In genomic region chr17:32485261-32485955, GRCh38 we compare ENCODE assay signal across 9 cellular contexts. TPM values are rescaled to one million over a fixed set of nuclear protein-coding genes. Genes with fewer than 3 reads are reported as not detected.
DNase-seq lines count a peak whose midpoint lies in the region; FAIRE-seq and TF ChIP-seq lines count a peak whose summit lies in the region.
"Had no signal": no experiment of that assay in that cellular context is flagged by ENCODE, and none has a peak within 500 bp of the region (broad histone marks: within the 10 kb centered on the region; RNA-seq: fewer than 3 reads in every experiment).

No MANE protein-coding gene starts in this region.

- WGBS in suprapubic skin = 89% methylated on average over 7 of the region's 7 CpGs

- H3K27ac ChIP-seq in kidney (ENCODE audit: low read depth in 2 of 2, low read length in 2 of 2) = peak overlapping the region in 1 of 2 donors; percentile 27
- H3K27ac ChIP-seq in suprapubic skin = no peak overlapping the region
- H3K27ac ChIP-seq: brain microvascular endothelial cell had no signal

- H3K4me3 Mint-ChIP-seq in activated CD4-positive, alpha-beta memory T cell treated with anti-CD3 and anti-CD28 coated beads, Interleukin-2, amount 10 ng/mL, durations not matched to agents 7 days and 5 days = peak overlapping the region; percentile 63

- peak overlapping the region; percentile 40 for H3K27ac Mint-ChIP-seq in activated CD4-positive, alpha-beta memory T cell treated with anti-CD3 and anti-CD28 coated beads, Interleukin-2, amount 10 ng/mL, durations not matched to agents 7 days and 5 days

- H3K4me1 ChIP-seq in kidney (ENCODE audit: control insufficient read depth in 1 of 2, insufficient read depth in 1 of 2, low read depth in 1 of 2, low read length in 2 of 2) (peaks cover 4 to 15% of the 10 kb centered on the region in 2 donors), suprapubic skin (peaks cover 38% of the 10 kb centered on the region)

- no peak for TF ChIP-seq POLR2A in suprapubic skin (IDR thresholded peaks at IDR 0.05)

- TF ChIP-seq CTCF in kidney (IDR thresholded peaks at IDR 0.05; ENCODE audit: borderline replicate concordance, extremely low read depth, insufficient read depth) (no peak), suprapubic skin (IDR thresholded peaks at IDR 0.05) (no peak)

- peaks cover 35% of the 10 kb centered on the region for H3K4me1 Mint-ChIP-seq in activated CD4-positive, alpha-beta memory T cell treated with anti-CD3 and anti-CD28 coated beads, Interleukin-2, amount 10 ng/mL, durations not matched to agents 7 days and 5 days

- H3K9me3 Mint-ChIP-seq in activated CD4-positive, alpha-beta memory T cell treated with anti-CD3 and anti-CD28 coated beads, Interleukin-2, amount 10 ng/mL, durations not matched to agents 7 days and 5 days = no peaks in the 10 kb centered on the region

- POLR2A ChIA-PET in activated CD4-positive, alpha-beta memory T cell treated with anti-CD3 and anti-CD28 coated beads, Interleukin-2, amount 10 ng/mL, durations not matched to agents 7 days and 5 days (lab: Charles Lee) = interaction anchor here (1.3 to 3.0 kb wide), 4 partner anchors 28 to 41 kb away, joined by 3 to 36 read pairs (median 10); partner anchors contain the start of gene PSMD11

- H3K9me3 ChIP-seq in kidney (ENCODE audit: control insufficient read depth in 1 of 2, low read length in 2 of 2) (no peaks in the 10 kb centered on the region), suprapubic skin (no peaks in the 10 kb centered on the region)

- no peaks in the 10 kb centered on the region for H3K27me3 ChIP-seq in suprapubic skin
- H3K27me3 ChIP-seq: brain microvascular endothelial cell had no signal

- peak; percentile 49 for DNase-seq in activated CD8-positive, alpha-beta memory T cell treated with anti-CD3 and anti-CD28 coated beads, Interleukin-2, amount 50 U/mL, for 48 hours
- no peak for DNase-seq in activated CD8-positive, alpha-beta memory T cell treated with anti-CD3 and anti-CD28 coated beads for 24 hours
- DNase-seq in activated CD4-positive, alpha-beta memory T cell treated with anti-CD3 and anti-CD28 coated beads, Interleukin-2, amount 10 ng/mL, durations not matched to agents 7 days and 5 days = no peak
- peak; percentile 43 for DNase-seq in kidney
- peak in 1 of 2 donors; percentile 49 for DNase-seq in suprapubic skin (ENCODE audit: low spot score in 2 of 2)
- DNase-seq in RKO (ENCODE audit: low spot score) = no peak
- no peak for DNase-seq in COLO829 (ENCODE audit: low spot score)
- DNase-seq in EL = no peak
- DNase-seq: brain microvascular endothelial cell had no signal

- intact Hi-C loops in kidney (cut with DNase I) = loop anchor here (10.0 kb wide), 1 partner anchor 269 kb away; no protein-coding TSS in a partner anchor

- peaks cover 49% of the 10 kb centered on the region for H3K36me3 Mint-ChIP-seq in activated CD4-positive, alpha-beta memory T cell treated with anti-CD3 and anti-CD28 coated beads, Interleukin-2, amount 10 ng/mL, durations not matched to agents 7 days and 5 days (ENCODE audit: low read depth)

- H3K9ac ChIP-seq in kidney (ENCODE audit: low read length in 2 of 2) = no peak overlapping the region

- peaks cover 2 to 6% of the 10 kb centered on the region in 2 donors for H3K36me3 ChIP-seq in kidney (ENCODE audit: control insufficient read depth in 1 of 2, insufficient read depth in 2 of 2, low read length in 2 of 2)
- peaks cover 14% of the 10 kb centered on the region for H3K36me3 ChIP-seq in suprapubic skin

- no peak for TF ChIP-seq EP300 in suprapubic skin (IDR thresholded peaks at IDR 0.05)

- FAIRE-seq in kidney (lab: Jason Lieb, UNC) = no peak

- CTCF ChIA-PET in activated CD4-positive, alpha-beta memory T cell treated with anti-CD3 and anti-CD28 coated beads, Interleukin-2, amount 10 ng/mL, durations not matched to agents 7 days and 5 days (lab: Charles Lee) = interaction anchor here (4.1 kb wide), 1 partner anchor 24 kb away, joined by 25 read pairs; no protein-coding TSS in a partner anchor

- H3K4me3 ChIP-seq in kidney (ENCODE audit: low read length in 2 of 2) (no peak overlapping the region), suprapubic skin (peak overlapping the region; percentile 70)

- no peaks in the 10 kb centered on the region for H3K27me3 Mint-ChIP-seq in activated CD4-positive, alpha-beta memory T cell treated with anti-CD3 and anti-CD28 coated beads, Interleukin-2, amount 10 ng/mL, durations not matched to agents 7 days and 5 days

RNA-seq across cellular contexts. Expression of gene CDK5R1, which starts 1.4 kb away (rescaled TPM):
- total RNA-seq in activated CD4-positive, alpha-beta memory T cell treated with anti-CD3 and anti-CD28 coated beads, Interleukin-2, amount 10 ng/mL, durations not matched to agents 7 days and 5 days = 1 to 10 TPM; 7.4 to 7.9 TPM
- 1.5 TPM for total RNA-seq in kidney
- polyA plus RNA-seq in kidney (ENCODE audit: insufficient read depth, low read depth, low replicate concordance) = 0.67 TPM
- total RNA-seq in suprapubic skin = 1 to 10 TPM; 3.5 to 6.9 (median 5.5) TPM

RNA-seq across cellular contexts. Expression of gene PSMD11, which starts 41.1 kb away (rescaled TPM):
- total RNA-seq in activated CD4-positive, alpha-beta memory T cell treated with anti-CD3 and anti-CD28 coated beads, Interleukin-2, amount 10 ng/mL, durations not matched to agents 7 days and 5 days = 100 to 1,000 TPM; 105 to 110 TPM
- total RNA-seq in kidney = 67.5 TPM
- polyA plus RNA-seq in kidney (ENCODE audit: insufficient read depth, low read depth, low replicate concordance) = 65.1 TPM
- 10 to 100 TPM; 52.3 to 59.9 (median 57.7) TPM for total RNA-seq in suprapubic skin

Comparison
In these comparisons a context has a peak if more than half of its experiments do, and no peak if none do; other contexts are left out.
1. DNase-seq: peak in activated CD8-positive, alpha-beta memory T cell treated with anti-CD3 and anti-CD28 coated beads, Interleukin-2, amount 50 U/mL, for 48 hours (single experiment) and kidney (single experiment); none in activated CD8-positive, alpha-beta memory T cell treated with anti-CD3 and anti-CD28 coated beads for 24 hours (single experiment), activated CD4-positive, alpha-beta memory T cell treated with anti-CD3 and anti-CD28 coated beads, Interleukin-2, amount 10 ng/mL, durations not matched to agents 7 days and 5 days (single experiment), RKO (single experiment), COLO829 (single experiment) and EL (single experiment).